ENCODE assay signal across 1 cellular context in genomic region chr1:23691499-23692307, GRCh38.
TF ChIP-seq lines count a peak whose summit lies in the region.

TSS of gene RPL11 (plus strand) at chr1:23691806. CDS start at chr1:23691824, 18 bp downstream.

TF ChIP-seq in HepG2, 621 proteins besides CTCF, POLR2A, EP300 and RAD21 (continued from another document and continues in another):
- TF ChIP-seq AHDC1 (CRISPR knock-in tag; IDR thresholded peaks at IDR 0.05; ENCODE audit: borderline replicate concordance) = no peak
- peak; percentile 11; the same call in 1 of the 2 replicates for TF ChIP-seq ZNF652 (CRISPR knock-in tag; IDR thresholded peaks at IDR 0.05; ENCODE audit: borderline replicate concordance, low read depth)
- TF ChIP-seq ZNF574 (CRISPR knock-in tag; IDR thresholded peaks at IDR 0.05) = peak; percentile 100
- peak; percentile 50; the same call in 1 of the 2 replicates for TF ChIP-seq ZNF331 (CRISPR knock-in tag; IDR thresholded peaks at IDR 0.05)
- no peak for TF ChIP-seq ZNF251 (CRISPR knock-in tag; IDR thresholded peaks at IDR 0.05)
- TF ChIP-seq KLF6 (CRISPR knock-in tag; IDR thresholded peaks at IDR 0.05) = peak; percentile 77; the same call in 1 of the 2 replicates
- no peak for TF ChIP-seq PBX2 (CRISPR knock-in tag; IDR thresholded peaks at IDR 0.05)
- peak; percentile 87 for TF ChIP-seq NRL (CRISPR knock-in tag; IDR thresholded peaks at IDR 0.05; ENCODE audit: borderline replicate concordance)
- TF ChIP-seq FOSL1 (CRISPR knock-in tag; IDR thresholded peaks at IDR 0.05; ENCODE audit: borderline replicate concordance) = no peak
- peak; percentile 84 for TF ChIP-seq FOXC1 (CRISPR knock-in tag; IDR thresholded peaks at IDR 0.05; ENCODE audit: borderline replicate concordance)
- TF ChIP-seq MXI1 (IDR thresholded peaks at IDR 0.05; ENCODE audit: borderline replicate concordance, low read depth, low read length) = peak; percentile 39; the same call in 1 of the 3 replicates
- TF ChIP-seq ZNF570 (CRISPR knock-in tag; IDR thresholded peaks at IDR 0.05; ENCODE audit: borderline replicate concordance) = no peak
- TF ChIP-seq ZNF281 (CRISPR knock-in tag; IDR thresholded peaks at IDR 0.05; ENCODE audit: borderline replicate concordance) = 0 out of 2 replicates have a peak, but pooled peaks have one; percentile 22
- 0 out of 2 replicates have a peak, but pooled peaks have one; percentile 25 for TF ChIP-seq HMG20B (CRISPR knock-in tag; conservative IDR thresholded peaks at IDR 0.05)
- no peak for TF ChIP-seq HDAC6 (IDR thresholded peaks at IDR 0.05; ENCODE audit: low read depth, low read length)
- no peak for TF ChIP-seq PHB2 (IDR thresholded peaks at IDR 0.05; ENCODE audit: partially characterized antibody)
- 0 out of 2 replicates have a peak, but pooled peaks have one; percentile 70 for TF ChIP-seq ZNF20 (CRISPR knock-in tag; IDR thresholded peaks at IDR 0.05)
- no peak for TF ChIP-seq ZNF83 (CRISPR knock-in tag; IDR thresholded peaks at IDR 0.05; ENCODE audit: borderline replicate concordance)
- no peak for TF ChIP-seq DMTF1 (CRISPR knock-in tag; IDR thresholded peaks at IDR 0.05)
- TF ChIP-seq SIN3A (IDR thresholded peaks at IDR 0.05; ENCODE audit: borderline replicate concordance, low read depth, low read length) = 0 out of 2 replicates have a peak, but pooled peaks have one; percentile 55
- peak; percentile 94; the same call in 1 of the 2 replicates for TF ChIP-seq ZNF333 (CRISPR knock-in tag; IDR thresholded peaks at IDR 0.05; ENCODE audit: borderline replicate concordance)
- TF ChIP-seq ZKSCAN5 (CRISPR knock-in tag; IDR thresholded peaks at IDR 0.05) = no peak
- 0 out of 2 replicates have a peak, but pooled peaks have one; percentile 68 for TF ChIP-seq RELA (CRISPR knock-in tag; IDR thresholded peaks at IDR 0.05)
- no peak for TF ChIP-seq ATF6 (CRISPR knock-in tag; conservative IDR thresholded peaks at IDR 0.05)
- TF ChIP-seq PRMT3 (CRISPR knock-in tag; IDR thresholded peaks at IDR 0.05; ENCODE audit: borderline replicate concordance, low read depth) = no peak
- TF ChIP-seq ZNF563 (CRISPR knock-in tag; IDR thresholded peaks at IDR 0.05) = peak; percentile 83; the same call in 1 of the 2 replicates
- TF ChIP-seq HNRNPH1 (optimal IDR thresholded peaks at IDR 0.05; ENCODE audit: low read depth, low read length) = no peak
- peak; percentile 79 for TF ChIP-seq GABPA (IDR thresholded peaks at IDR 0.05; ENCODE audit: low read depth, low read length)
- TF ChIP-seq GABPA (CRISPR knock-in tag; IDR thresholded peaks at IDR 0.05; ENCODE audit: low read depth) = peak; percentile 96
- peak; percentile 91 for TF ChIP-seq ZNF143 (CRISPR knock-in tag; IDR thresholded peaks at IDR 0.05)
- TF ChIP-seq REPIN1 (CRISPR knock-in tag; IDR thresholded peaks at IDR 0.05; ENCODE audit: borderline replicate concordance, low read depth) = peak; percentile 70; the same call in 1 of the 2 replicates
- TF ChIP-seq CREB3 (CRISPR knock-in tag; IDR thresholded peaks at IDR 0.05) = no peak
- TF ChIP-seq ZNF414 (CRISPR knock-in tag; IDR thresholded peaks at IDR 0.05) = 0 out of 2 replicates have a peak, but pooled peaks have one; percentile 10
- TF ChIP-seq HNRNPK (IDR thresholded peaks at IDR 0.05; ENCODE audit: low read depth, low read length, poor library complexity, severe bottlenecking) = no peak
- peak; percentile 87 for TF ChIP-seq ASH2L (IDR thresholded peaks at IDR 0.05; ENCODE audit: insufficient read length, low read depth, low read length)
- no peak for TF ChIP-seq BRF2 (CRISPR knock-in tag; IDR thresholded peaks at IDR 0.05)
